8 cellular contexts compared by ENCODE assay signal in the genomic region with DNA sequence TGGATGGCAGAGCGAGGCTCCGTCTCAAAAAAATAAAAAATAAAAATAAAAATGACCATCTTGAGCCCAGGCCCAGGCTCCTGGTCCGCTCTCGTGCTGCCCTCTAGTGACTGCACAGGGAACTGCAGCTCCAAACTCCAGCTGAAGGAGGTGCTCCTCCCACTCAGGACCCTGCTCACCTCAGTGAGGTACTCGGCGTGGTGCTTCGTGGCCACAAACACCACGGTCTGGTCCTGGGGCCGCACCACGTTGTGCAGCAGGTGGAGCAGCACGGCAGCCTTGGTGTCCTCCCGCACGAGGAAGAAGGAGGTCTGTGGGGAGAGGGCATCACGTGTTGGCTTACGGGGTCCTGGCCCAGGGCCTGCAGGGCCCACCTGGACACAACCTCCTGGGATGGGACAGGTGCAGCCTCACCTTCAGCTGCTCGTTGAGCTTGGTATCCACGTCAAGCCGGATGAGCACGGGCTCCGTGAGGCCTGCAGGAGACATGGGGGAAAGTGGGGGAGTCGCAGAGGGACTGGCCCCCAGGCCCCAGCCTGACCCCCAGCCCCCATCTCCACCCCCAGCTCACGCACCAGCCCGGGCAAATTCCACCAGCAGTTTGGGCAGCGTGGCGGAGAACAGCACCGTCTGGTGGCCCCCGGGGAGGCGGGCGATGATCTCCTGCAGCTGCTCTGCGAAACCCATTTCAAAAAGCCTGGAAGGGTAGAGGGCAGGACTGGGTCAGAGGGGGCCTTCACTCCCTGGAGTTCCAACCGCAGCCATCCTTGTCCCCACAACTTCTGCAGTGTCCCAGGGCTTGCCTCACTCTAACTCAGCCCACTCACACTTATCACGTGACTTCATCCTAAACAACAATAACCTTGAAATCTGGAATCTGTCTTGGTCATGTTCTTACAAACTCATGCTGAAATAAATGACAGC. TPM values are rescaled to one million over a fixed set of nuclear protein-coding genes. Genes with fewer than 3 reads are reported as not detected.
DNase-seq lines count a peak whose midpoint lies in the region; ATAC-seq and TF ChIP-seq lines count a peak whose summit lies in the region.

No MANE protein-coding gene starts in this region.

- H3K4me1 ChIP-seq in right cardiac atrium (ENCODE audit: control insufficient read depth, insufficient read depth, low read length) = no peaks in the 10 kb centered on the region
- H3K4me1 ChIP-seq in smooth muscle cell (ENCODE audit: low read depth) = no peaks in the 10 kb centered on the region

- peak; percentile 98 for TF ChIP-seq CTCF in smooth muscle cell (IDR thresholded peaks at IDR 0.05; ENCODE audit: borderline replicate concordance, insufficient read depth, poor library complexity, severe bottlenecking)

- H3K27me3 ChIP-seq in right cardiac atrium (ENCODE audit: control insufficient read depth, insufficient read depth) = no peaks in the 10 kb centered on the region
- H3K27me3 ChIP-seq in smooth muscle cell (ENCODE audit: low read depth) = no peaks in the 10 kb centered on the region

- no peaks in the 10 kb centered on the region for H3K79me2 ChIP-seq in smooth muscle cell (ENCODE audit: low read depth)

- peak; percentile 49 to 68 for ATAC-seq in right cardiac atrium

- 54% methylated on average over 32 of the region's 32 CpGs for WGBS in right cardiac atrium
- WGBS in smooth muscle cell (ENCODE audit: low lambda C conversion rate) = 74% methylated on average over 32 of the region's 32 CpGs

- peaks cover 6% of the 10 kb centered on the region for H4K20me1 ChIP-seq in smooth muscle cell (ENCODE audit: low read depth)

- intact Hi-C loops in right cardiac atrium (cut with DNase I) = loop anchor here in 2 of 4 donors (2.0 to 5.0 kb wide), 2 partner anchors 122 to 126 kb away; no protein-coding TSS in a partner anchor

- H3K9ac ChIP-seq in smooth muscle cell (ENCODE audit: low read depth) = no peak overlapping the region

- no peaks in the 10 kb centered on the region for H3F3A ChIP-seq in smooth muscle cell (ENCODE audit: low read depth)

- DNase-seq in DMS 273 (lab: John Stamatoyannopoulos, UW; ENCODE audit: unreplicated experiment) (peak; percentile 79), DMS 273 treated with DMSO at 0.1 percent for 48 hours (lab: John Stamatoyannopoulos, UW) (no peak), HK-2 (ENCODE audit: unreplicated experiment) (peak; percentile 83), T-helper 1 cell (peak; percentile 48 to 75 (median 60)), amniotic epithelial cell (ENCODE audit: low read depth) (peak; percentile 44), right cardiac atrium (peak; percentile 67 to 88 (median 85)), smooth muscle cell (lab: John Stamatoyannopoulos, UW; ENCODE audit: unreplicated experiment) (peak; percentile 56), NCI-H128 (lab: John Stamatoyannopoulos, UW; ENCODE audit: unreplicated experiment) (no peak)

- H3K27ac ChIP-seq in right cardiac atrium (ENCODE audit: low read length) (no peak overlapping the region), smooth muscle cell (ENCODE audit: low read depth) (no peak overlapping the region)

- H3K9me3 ChIP-seq in right cardiac atrium (ENCODE audit: control insufficient read depth, low read length) = no peaks in the 10 kb centered on the region
- no peaks in the 10 kb centered on the region for H3K9me3 ChIP-seq in smooth muscle cell (replicated peaks; ENCODE audit: low read depth)

- H3K36me3 ChIP-seq in smooth muscle cell (ENCODE audit: low read depth) = peaks cover 20% of the 10 kb centered on the region

- no peak overlapping the region for H3K4me2 ChIP-seq in smooth muscle cell

- H3K4me3 ChIP-seq in right cardiac atrium (ENCODE audit: low read length) = no peak overlapping the region
- H3K4me3 ChIP-seq in smooth muscle cell = no peak overlapping the region

- H2AFZ ChIP-seq in smooth muscle cell (ENCODE audit: low read depth) = no peak overlapping the region

RNA-seq across cellular contexts. Expression of gene DDX54, which starts 10.6 kb away (rescaled TPM):
- total RNA-seq in right cardiac atrium (10 to 100 TPM; 27.5 to 36.1 (median 31.3) TPM), smooth muscle cell (19.3 and 39.3 TPM in 2 replicates)
- polyA plus RNA-seq in right cardiac atrium (17.2 TPM), smooth muscle cell (28.3 and 32.5 TPM in 2 replicates)

RNA-seq across cellular contexts. Expression of gene RITA1, which starts 10.8 kb away (rescaled TPM):
- 10 to 100 TPM; 10.1 to 15.5 (median 14.2) TPM for total RNA-seq in right cardiac atrium
- polyA plus RNA-seq in right cardiac atrium = 11.6 TPM
- total RNA-seq in smooth muscle cell = 9.1 and 9.6 TPM in 2 replicates
- 12.2 and 14.0 TPM in 2 replicates for polyA plus RNA-seq in smooth muscle cell

RNA-seq across cellular contexts. Expression of gene CFAP73, which starts 25.2 kb away (rescaled TPM):
- not detected for total RNA-seq in right cardiac atrium
- polyA plus RNA-seq in right cardiac atrium = 0.09 TPM
- not detected in 2 replicates for total RNA-seq in smooth muscle cell
- not detected in 2 replicates for polyA plus RNA-seq in smooth muscle cell

RNA-seq across cellular contexts. Expression of gene RASAL1, which starts 39.2 kb away (rescaled TPM):
- total RNA-seq in right cardiac atrium (not detected), smooth muscle cell (not detected in 2 replicates)
- polyA plus RNA-seq in right cardiac atrium (not detected), smooth muscle cell (not detected in 2 replicates)

RNA-seq across cellular contexts. Expression of gene TPCN1, which starts 46.5 kb away (rescaled TPM):
- total RNA-seq in right cardiac atrium (10 to 100 TPM; 73.8 to 96.1 (median 76.6) TPM), smooth muscle cell (12.1 and 12.9 TPM in 2 replicates)
- polyA plus RNA-seq in right cardiac atrium (43.1 TPM), smooth muscle cell (29.2 and 29.6 TPM in 2 replicates)

Comparison
In these comparisons a context has a peak if more than half of its experiments do, and no peak if none do; other contexts are left out.
1. DNase-seq: peak in DMS 273 (single experiment), HK-2 (single experiment), T-helper 1 cell (5 of 5), amniotic epithelial cell (single experiment), right cardiac atrium (3 of 3) and smooth muscle cell (single experiment); none in DMS 273 treated with DMSO at 0.1 percent for 48 hours (single experiment) and NCI-H128 (single experiment).